In genomic region chr2:233355916-233356315, GRCh38 we compare ENCODE assay signal across 1 cellular context.
TF ChIP-seq lines count a peak whose summit lies in the region.

No MANE protein-coding gene starts in this region.

TF ChIP-seq in HCT116, 20 proteins besides CTCF, POLR2A, EP300 and RAD21:
- TF ChIP-seq ZBTB33 (IDR thresholded peaks at IDR 0.05; ENCODE audit: extremely low read depth, insufficient replicate concordance, low read length), result no peak
- no peak for TF ChIP-seq ATF3 (IDR thresholded peaks at IDR 0.05)
- TF ChIP-seq SRF (IDR thresholded peaks at IDR 0.05; ENCODE audit: low read depth), result no peak
- no peak for TF ChIP-seq EZH2phosphoT487 (IDR thresholded peaks at IDR 0.05; ENCODE audit: borderline replicate concordance)
- TF ChIP-seq ZFX (IDR thresholded peaks at IDR 0.05), result no peak
- no peak for TF ChIP-seq CBX3 (IDR thresholded peaks at IDR 0.05; ENCODE audit: low read depth)
- TF ChIP-seq REST (IDR thresholded peaks at IDR 0.05; ENCODE audit: low read depth), result no peak
- TF ChIP-seq ZNF274 (IDR thresholded peaks at IDR 0.05; ENCODE audit: low read depth, low read length), result no peak
- TF ChIP-seq POLR2AphosphoS5 (IDR thresholded peaks at IDR 0.05; ENCODE audit: low read depth, low read length), result no peak
- TF ChIP-seq SP1 (IDR thresholded peaks at IDR 0.05; ENCODE audit: low read depth), result no peak
- TF ChIP-seq TCF7L2 (IDR thresholded peaks at IDR 0.05; ENCODE audit: borderline replicate concordance, extremely low read depth, insufficient read depth, insufficient read length), result no peak
- TF ChIP-seq YY1 (IDR thresholded peaks at IDR 0.05; ENCODE audit: extremely low read depth, insufficient replicate concordance, low read depth, low read length), result no peak
- TF ChIP-seq CEBPB (IDR thresholded peaks at IDR 0.05; ENCODE audit: low read depth), result no peak
- no peak for TF ChIP-seq SIN3A (IDR thresholded peaks at IDR 0.05; ENCODE audit: low read depth)
- TF ChIP-seq EGR1 (IDR thresholded peaks at IDR 0.05; ENCODE audit: low read depth), result no peak
TF ChIP-seq in HCT116: peak in this region for 0.
